11 cellular contexts compared by ENCODE assay signal in the genomic region with DNA sequence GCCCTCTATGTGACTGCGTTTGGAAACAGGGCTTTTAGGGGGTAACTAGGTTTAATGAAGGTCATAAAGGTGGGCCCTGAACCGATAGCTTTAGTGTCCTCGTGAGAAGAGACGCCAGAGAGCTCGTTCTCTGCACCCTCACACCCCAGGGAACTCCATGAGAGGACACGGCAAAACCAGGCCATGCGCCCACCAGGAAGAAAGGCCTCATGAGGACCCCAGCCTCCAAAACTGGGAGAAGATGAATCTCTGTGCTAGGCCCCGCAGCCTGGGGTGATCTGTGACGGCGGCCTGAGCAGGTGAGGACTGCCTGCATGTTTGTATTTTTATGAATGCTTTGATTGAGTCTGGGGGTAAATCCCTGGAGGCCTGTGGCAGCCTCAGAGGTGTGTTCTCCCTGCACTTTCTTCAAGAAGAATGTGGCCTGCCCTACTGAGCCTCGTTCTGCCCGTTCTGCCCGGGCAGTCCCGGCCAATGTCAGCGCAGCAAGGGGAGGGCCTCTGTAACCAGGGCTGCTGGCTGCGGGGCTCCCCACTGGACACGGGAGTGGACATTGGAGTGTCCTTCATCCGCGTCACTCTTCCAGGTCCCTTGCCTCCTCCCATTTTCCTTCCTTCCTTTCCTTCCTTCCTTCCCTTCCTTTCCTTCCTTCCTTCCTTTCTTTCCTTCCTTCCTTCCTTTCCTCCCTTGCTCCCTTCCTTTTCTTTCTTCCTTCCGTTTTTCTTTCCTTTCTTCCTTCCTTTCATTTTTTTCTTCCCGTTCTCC. TPM values are rescaled to one million over a fixed set of nuclear protein-coding genes. Genes with fewer than 3 reads are reported as not detected.
DNase-seq lines count a peak whose midpoint lies in the region; ATAC-seq and TF ChIP-seq lines count a peak whose summit lies in the region.
"Had no signal": no experiment of that assay in that cellular context is flagged by ENCODE, and none has a peak within 500 bp of the region (broad histone marks: within the 10 kb centered on the region; RNA-seq: fewer than 3 reads in every experiment).

No MANE protein-coding gene starts in this region.

- H3K4me3 Mint-ChIP-seq in HFFc6: no peak overlapping the region; the same call in 1 of the 2 replicates
- H3K4me3 Mint-ChIP-seq in naive thymus-derived CD8-positive, alpha-beta T cell: no peak overlapping the region

- no peaks in the 10 kb centered on the region for H3K9me3 Mint-ChIP-seq in HFFc6
- H3K9me3 Mint-ChIP-seq in naive thymus-derived CD8-positive, alpha-beta T cell: no peaks in the 10 kb centered on the region
- H3K9me3 Mint-ChIP-seq: naive B cell had no signal

- TF ChIP-seq CTCF in A673 (conservative IDR thresholded peaks at IDR 0.05; ENCODE audit: low read depth, low read length) (no peak), HFFc6 (IDR thresholded peaks at IDR 0.05) (no peak), breast epithelium (IDR thresholded peaks at IDR 0.05) (no peak)

- DNase-seq in A673 (ENCODE audit: low spot score): no peak
- no peak for DNase-seq in HFFc6
- DNase-seq in breast epithelium (ENCODE audit: low spot score in 2 of 2): no peak
- peak in 1 of 10 donors; percentile 49 for DNase-seq in naive thymus-derived CD8-positive, alpha-beta T cell
- no peak for DNase-seq in dedifferentiated amniotic fluid mesenchymal stem cell (ENCODE audit: extremely low spot score)
- no peak for DNase-seq in NCI-H1048 (lab: John Stamatoyannopoulos, UW)
- DNase-seq in stimulated activated CD8-positive, alpha-beta memory T cell treated with anti-CD3 and anti-CD28 coated beads, Interleukin-4, amount 100 ng/mL, for 48 hours: no peak
- DNase-seq: anterior cingulate cortex, NCI-H446 had no signal

- POLR2A ChIA-PET in A673 (lab: Charles Lee; ENCODE audit: low non-redundant PET): no interaction called here
- POLR2A ChIA-PET in naive thymus-derived CD8-positive, alpha-beta T cell (lab: Charles Lee): no interaction called here

- CTCF ChIA-PET in A673 (lab: Charles Lee): no interaction called here

- peak overlapping the region; percentile 95 for H3K27ac Mint-ChIP-seq in HFFc6
- peak overlapping the region in 7 of 10 donors; percentile 22 to 82 (median 51) for H3K27ac Mint-ChIP-seq in naive thymus-derived CD8-positive, alpha-beta T cell

- intact Hi-C loops in A673 (cut with micrococcal nuclease; ENCODE audit: unreplicated experiment) (no loop called here), breast epithelium (cut with DNase I; ENCODE audit: low total_unique reads) (loop anchor here (10.0 kb wide), 1 partner anchor 59 kb away; no protein-coding TSS in a partner anchor)

- peaks cover 11% of the 10 kb centered on the region for H3K4me1 ChIP-seq in A673 (ENCODE audit: insufficient read depth, low read length, poor library complexity, severe bottlenecking)
- H3K4me1 ChIP-seq in breast epithelium: peaks cover 0 to 5% of the 10 kb centered on the region in 2 donors

- H3K27me3 Mint-ChIP-seq in HFFc6 (ENCODE audit: insufficient read depth): peaks cover 2% of the 10 kb centered on the region; the same call in 1 of the 2 replicates
- H3K27me3 Mint-ChIP-seq in naive thymus-derived CD8-positive, alpha-beta T cell: no peaks in the 10 kb centered on the region
- H3K27me3 Mint-ChIP-seq: naive B cell had no signal

- H3K36me3 Mint-ChIP-seq in HFFc6 (ENCODE audit: low read depth): no peaks in the 10 kb centered on the region; the same call in 1 of the 2 replicates
- H3K36me3 Mint-ChIP-seq in naive thymus-derived CD8-positive, alpha-beta T cell: peaks cover 0 to 5% (median 3%) of the 10 kb centered on the region in 3 donors
- H3K36me3 Mint-ChIP-seq: naive B cell had no signal

- no peak for ATAC-seq in naive thymus-derived CD8-positive, alpha-beta T cell
- ATAC-seq in GM21723 (IDR thresholded peaks at IDR 0.05; ENCODE audit: unreplicated experiment): no peak

- no peaks in the 10 kb centered on the region for H3K36me3 ChIP-seq in A673 (ENCODE audit: insufficient read depth, low read length, poor library complexity, severe bottlenecking)
- H3K36me3 ChIP-seq in breast epithelium: no peaks in the 10 kb centered on the region

- H3K27me3 ChIP-seq in A673 (replicated peaks; ENCODE audit: insufficient read depth, low read depth, low read length, poor library complexity) (no peaks in the 10 kb centered on the region), breast epithelium (no peaks in the 10 kb centered on the region)

- peaks cover 31% of the 10 kb centered on the region for H3K4me1 Mint-ChIP-seq in HFFc6 (ENCODE audit: low read depth)
- peaks cover 0 to 37% (median 15%) of the 10 kb centered on the region in 4 donors for H3K4me1 Mint-ChIP-seq in naive thymus-derived CD8-positive, alpha-beta T cell

- H3K9me3 ChIP-seq in A673 (ENCODE audit: low read depth, low read length, poor library complexity, severe bottlenecking) (no peaks in the 10 kb centered on the region), breast epithelium (no peaks in the 10 kb centered on the region)

- H3K4me3 ChIP-seq in A673 (ENCODE audit: low read depth, low read length, poor library complexity, severe bottlenecking) (no peak overlapping the region), breast epithelium (no peak overlapping the region)

- no TSS peak for BruUV-seq in A673 (replicated peaks; lab: Mats Ljungman, UMichigan)

- no peak for TF ChIP-seq POLR2A in breast epithelium (IDR thresholded peaks at IDR 0.05)

- H3K27ac ChIP-seq in A673 (ENCODE audit: low read depth, low read length, poor library complexity, severe bottlenecking) (peak overlapping the region; percentile 56), breast epithelium (peak overlapping the region; percentile 72 to 87)

RNA-seq across cellular contexts. Expression of a gene that starts 6.8 kb away (rescaled TPM):
- total RNA-seq in A673 (2021): 78.0 and 102 TPM in 2 replicates
- 10 to 100 TPM; 42.0 to 51.6 (median 48.3) TPM for total RNA-seq in HFFc6 (2021; fragmentation: NEBNext Ultra II Directional; extraction: Animal tissue kit (Norgen Biotek cat#: 25700))
- 100 to 1,000 TPM in 2 of 3 donors, 10 to 100 TPM in 1; 96.0 to 111 (median 101) TPM for total RNA-seq in breast epithelium
- 100 to 1,000 TPM; 323 to 328 TPM for total RNA-seq in naive thymus-derived CD8-positive, alpha-beta T cell
- 10 to 100 TPM; 27.1 to 52.2 (median 39.1) TPM for polyA plus RNA-seq in naive thymus-derived CD8-positive, alpha-beta T cell

RNA-seq across cellular contexts. Expression of a gene that starts 33.6 kb away (rescaled TPM):
- total RNA-seq in A673 (2021): 23.5 and 23.6 TPM in 2 replicates
- 10 to 100 TPM; 11.4 to 13.6 (median 12.5) TPM for total RNA-seq in HFFc6 (2021; fragmentation: NEBNext Ultra II Directional; extraction: Animal tissue kit (Norgen Biotek cat#: 25700))
- 10 to 100 TPM; 12.0 to 20.6 (median 19.0) TPM for total RNA-seq in breast epithelium
- 10 to 100 TPM; 93.1 to 96.2 TPM for total RNA-seq in naive thymus-derived CD8-positive, alpha-beta T cell
- polyA plus RNA-seq in naive thymus-derived CD8-positive, alpha-beta T cell: 1 to 10 TPM; 4.8 to 8.4 (median 5.7) TPM

RNA-seq across cellular contexts. Expression of a gene that starts 33.7 kb away (rescaled TPM):
- total RNA-seq in A673 (2021) (32.8 and 33.4 TPM in 2 replicates), breast epithelium (10 to 100 TPM; 28.3 to 38.1 (median 32.1) TPM)
- 10 to 100 TPM; 41.2 to 52.6 (median 47.5) TPM for total RNA-seq in HFFc6 (2021; fragmentation: NEBNext Ultra II Directional; extraction: Animal tissue kit (Norgen Biotek cat#: 25700))
- total RNA-seq in naive thymus-derived CD8-positive, alpha-beta T cell: 100 to 1,000 TPM; 138 to 143 TPM
- 10 to 100 TPM; 20.1 to 36.5 (median 25.6) TPM for polyA plus RNA-seq in naive thymus-derived CD8-positive, alpha-beta T cell
